21 cellular contexts compared by ENCODE assay signal in genomic region chr11:117837791-117838190, GRCh38. TPM values are rescaled to one million over a fixed set of nuclear protein-coding genes. Genes with fewer than 3 reads are reported as not detected.
A peak's percentile ranks its signal among the peaks of the same experiment; 100 is the strongest.
DNase-seq lines count a peak whose midpoint lies in the region; ATAC-seq lines count a peak whose summit lies in the region.
"Had no signal": no experiment of that assay in that cellular context is flagged by ENCODE, and none has a peak within 500 bp of the region (broad histone marks: within the 10 kb centered on the region; RNA-seq: fewer than 3 reads in every experiment).

No MANE protein-coding gene starts in this region.

- no peak overlapping the region for H3K4me3 Mint-ChIP-seq in activated T-cell treated with anti-CD3 and anti-CD28 coated beads, Interleukin-2, amount 50 U/mL, for 4 hours
- peak overlapping the region in 2 of 5 donors; percentile 48 to 71 for H3K4me3 Mint-ChIP-seq in immature natural killer cell
- no peak overlapping the region for H3K4me3 Mint-ChIP-seq in stimulated activated effector memory CD8-positive, alpha-beta T cell treated with anti-CD3 and anti-CD28 coated beads, Interleukin-12 subunit alpha, Interleukin-12 subunit beta, amount 100 ng/mL, for 72 hours
- H3K4me3 Mint-ChIP-seq: CD4-positive, alpha-beta T cell had no signal

- no peaks in the 10 kb centered on the region for H3K9me3 Mint-ChIP-seq in activated T-cell treated with anti-CD3 and anti-CD28 coated beads, Interleukin-2, amount 50 U/mL, for 4 hours
- H3K9me3 Mint-ChIP-seq in immature natural killer cell = no peaks in the 10 kb centered on the region
- H3K9me3 Mint-ChIP-seq in stimulated activated effector memory CD8-positive, alpha-beta T cell treated with anti-CD3 and anti-CD28 coated beads, Interleukin-12 subunit alpha, Interleukin-12 subunit beta, amount 100 ng/mL, for 72 hours = no peaks in the 10 kb centered on the region
- H3K9me3 Mint-ChIP-seq: CD4-positive, alpha-beta T cell had no signal

- ATAC-seq in activated T-cell treated with anti-CD3 and anti-CD28 coated beads, Interleukin-2, amount 50 U/mL, for 4 hours = no peak
- ATAC-seq in stimulated activated effector memory CD8-positive, alpha-beta T cell treated with anti-CD3 and anti-CD28 coated beads, Interleukin-12 subunit alpha, Interleukin-12 subunit beta, amount 100 ng/mL, for 72 hours = peak; percentile 59
- ATAC-seq: heart right ventricle had no signal

- DNase-seq in activated T-cell treated with anti-CD3 and anti-CD28 coated beads, Interleukin-2, amount 50 U/mL, for 48 hours = peak; percentile 13 to 15
- DNase-seq in activated T-cell treated with anti-CD3 and anti-CD28 coated beads, Interleukin-2, amount 50 U/mL, for 4 hours = no peak
- DNase-seq in MV-4-11 (lab: John Stamatoyannopoulos, UW) (peak; percentile 27), immature natural killer cell (peak; percentile 31 to 61 (median 34)), DMS 273 (lab: John Stamatoyannopoulos, UW; ENCODE audit: unreplicated experiment) (no peak), caudate nucleus (lab: John Stamatoyannopoulos, UW) (no peak)
- no peak for DNase-seq in stimulated activated effector memory CD8-positive, alpha-beta T cell treated with anti-CD3 and anti-CD28 coated beads, Interleukin-12 subunit alpha, Interleukin-12 subunit beta, amount 100 ng/mL, for 72 hours (ENCODE audit: low spot score in 2 of 2)
- no peak for DNase-seq in stimulated activated CD4-positive, alpha-beta T cell treated with anti-CD3 and anti-CD28 coated beads, Interleukin-12 subunit alpha, Interleukin-12 subunit beta, amount 100 ng/mL, for 4 hours
- DNase-seq: IMR-90, midbrain, NCI-H1092 treated with DMSO at 0.1 percent for 48 hours, NCI-H82, small intestine had no signal

- H3K27me3 Mint-ChIP-seq in activated T-cell treated with anti-CD3 and anti-CD28 coated beads, Interleukin-2, amount 50 U/mL, for 4 hours (ENCODE audit: low read depth) = peaks cover 2% of the 10 kb centered on the region
- peaks cover 0 to 6% (median 3%) of the 10 kb centered on the region in 3 donors for H3K27me3 Mint-ChIP-seq in immature natural killer cell (ENCODE audit: low read depth in 3 of 3)
- H3K27me3 Mint-ChIP-seq: CD4-positive, alpha-beta T cell had no signal

- H3K36me3 Mint-ChIP-seq in activated T-cell treated with anti-CD3 and anti-CD28 coated beads, Interleukin-2, amount 50 U/mL, for 4 hours (ENCODE audit: insufficient read depth) = no peaks in the 10 kb centered on the region
- H3K36me3 Mint-ChIP-seq in immature natural killer cell = no peaks in the 10 kb centered on the region
- H3K36me3 Mint-ChIP-seq in stimulated activated effector memory CD8-positive, alpha-beta T cell treated with anti-CD3 and anti-CD28 coated beads, Interleukin-12 subunit alpha, Interleukin-12 subunit beta, amount 100 ng/mL, for 72 hours = no peaks in the 10 kb centered on the region

- H3K4me1 Mint-ChIP-seq in activated T-cell treated with anti-CD3 and anti-CD28 coated beads, Interleukin-2, amount 50 U/mL, for 4 hours (ENCODE audit: low read depth) = peaks cover 2% of the 10 kb centered on the region
- peaks cover 14 to 16% of the 10 kb centered on the region in 2 donors for H3K4me1 Mint-ChIP-seq in immature natural killer cell
- H3K4me1 Mint-ChIP-seq in stimulated activated effector memory CD8-positive, alpha-beta T cell treated with anti-CD3 and anti-CD28 coated beads, Interleukin-12 subunit alpha, Interleukin-12 subunit beta, amount 100 ng/mL, for 72 hours = peaks cover 30% of the 10 kb centered on the region

- H3K27ac Mint-ChIP-seq in immature natural killer cell = peak overlapping the region in 2 of 6 donors; percentile 76 to 88
- H3K27ac Mint-ChIP-seq in stimulated activated effector memory CD8-positive, alpha-beta T cell treated with anti-CD3 and anti-CD28 coated beads, Interleukin-12 subunit alpha, Interleukin-12 subunit beta, amount 100 ng/mL, for 72 hours = peak overlapping the region; percentile 74
- H3K27ac Mint-ChIP-seq: CD4-positive, alpha-beta T cell had no signal

- H3K27ac ChIP-seq in caudate nucleus (ENCODE audit: low read depth, low read length) = no peak overlapping the region
- H3K27ac ChIP-seq: heart right ventricle, Peyer's patch, upper lobe of left lung had no signal

RNA-seq across cellular contexts. Expression of gene FXYD2, which starts 13.2 kb away (rescaled TPM):
- total RNA-seq in activated T-cell treated with anti-CD3 and anti-CD28 coated beads, Interleukin-2, amount 50 U/mL, for 4 hours = under 1 TPM; 0.63 to 0.66 (median 0.63) TPM
- 10 to 100 TPM in 1 of 3 donors, 1 to 10 TPM in 2; 1.3 to 12.0 (median 3.4) TPM for polyA plus RNA-seq in immature natural killer cell
- total RNA-seq: Daoy, IMR-90, osteocyte had no signal
- polyA plus RNA-seq: keratinocyte had no signal

RNA-seq across cellular contexts. Expression of gene FXYD6, which starts 38.7 kb away (rescaled TPM):
- total RNA-seq in activated T-cell treated with anti-CD3 and anti-CD28 coated beads, Interleukin-2, amount 50 U/mL, for 4 hours = under 1 TPM in 2 of 3 donors, not detected in 1; 0.16 to 0.38 TPM
- polyA plus RNA-seq in immature natural killer cell = not detected
- total RNA-seq: CD4-positive, alpha-beta T cell; IMR-90 had no signal
- polyA plus RNA-seq: keratinocyte had no signal

RNA-seq across cellular contexts. Expression of gene DSCAML1, which starts 40.8 kb away (rescaled TPM):
- not detected for total RNA-seq in activated T-cell treated with anti-CD3 and anti-CD28 coated beads, Interleukin-2, amount 50 U/mL, for 4 hours
- not detected for polyA plus RNA-seq in immature natural killer cell
- total RNA-seq: Daoy, dermis microvascular lymphatic vessel endothelial cell, IMR-90, osteocyte had no signal
- polyA plus RNA-seq: IMR-90, keratinocyte had no signal

Comparison
In these comparisons a context has a peak if more than half of its experiments do, and no peak if none do; other contexts are left out.
1. DNase-seq: peak in activated T-cell treated with anti-CD3 and anti-CD28 coated beads, Interleukin-2, amount 50 U/mL, for 48 hours (2 of 2), MV-4-11 (single experiment) and immature natural killer cell (3 of 3); none in activated T-cell treated with anti-CD3 and anti-CD28 coated beads, Interleukin-2, amount 50 U/mL, for 4 hours (single experiment), stimulated activated effector memory CD8-positive, alpha-beta T cell treated with anti-CD3 and anti-CD28 coated beads, Interleukin-12 subunit alpha, Interleukin-12 subunit beta, amount 100 ng/mL, for 72 hours (0 of 2), DMS 273 (single experiment), caudate nucleus (0 of 61) and stimulated activated CD4-positive, alpha-beta T cell treated with anti-CD3 and anti-CD28 coated beads, Interleukin-12 subunit alpha, Interleukin-12 subunit beta, amount 100 ng/mL, for 4 hours (single experiment).